Comparison of ENCODE assay signal across 21 cellular contexts in genomic region chr6:157158897-157159296, GRCh38.
DNase-seq lines count a peak whose midpoint lies in the region; ATAC-seq and TF ChIP-seq lines count a peak whose summit lies in the region.
"Had no signal": no experiment of that assay in that cellular context is flagged by ENCODE, and none has a peak within 500 bp of the region (broad histone marks: within the 10 kb centered on the region; RNA-seq: fewer than 3 reads in every experiment).

No MANE protein-coding gene starts in this region.

- no peaks in the 10 kb centered on the region for H4K20me1 ChIP-seq in IMR-90 (ENCODE audit: insufficient read depth, low read length)

- peaks cover 14% of the 10 kb centered on the region for H3K9me1 ChIP-seq in IMR-90 (ENCODE audit: insufficient read depth, low read length)

- no peak; the same call in 1 of the 2 replicates for TF ChIP-seq CTCF in IMR-90 (conservative IDR thresholded peaks at IDR 0.05; ENCODE audit: low read depth, low read length)

- CTCF ChIA-PET in IMR-90 (lab: Yijun Ruan, JAX) = no interaction called here

- H2AFZ ChIP-seq in IMR-90 (replicated peaks; ENCODE audit: low read length, poor library complexity) = no peak overlapping the region

- H3K27ac Mint-ChIP-seq in effector memory CD8-positive, alpha-beta T cell = peak overlapping the region; percentile 62 to 82
- H3K27ac Mint-ChIP-seq: T-helper 2 cell treated with Interferon-gamma antibody and Interleukin-4, amounts not matched to agents 5 μg/mL and 100 μg/mL, for 36 hours had no signal

- H3K4ac ChIP-seq in IMR-90 (ENCODE audit: low read depth, low read length) (no peak overlapping the region), mesendoderm (ENCODE audit: low read depth, low read length) (no peak overlapping the region)

- H2AK5ac ChIP-seq in IMR-90 (ENCODE audit: low read depth, low read length) = no peak overlapping the region
- no peak overlapping the region for H2AK5ac ChIP-seq in mesendoderm (ENCODE audit: low read length)

- H3K14ac ChIP-seq in IMR-90 (replicated peaks; ENCODE audit: low read depth, low read length) = no peak overlapping the region

- no peak overlapping the region for H4K91ac ChIP-seq in IMR-90 (ENCODE audit: insufficient read depth, low read depth, low read length)

- H3K79me1 ChIP-seq in IMR-90 (ENCODE audit: low read depth in 1 of 2, low read length in 2 of 2) = peaks cover 4 to 11% of the 10 kb centered on the region in 2 experiments; a peak in 2 of 4 replicates
- H3K79me1 ChIP-seq in mesendoderm (ENCODE audit: low read length) = peaks cover 2% of the 10 kb centered on the region

- H3K4me2 ChIP-seq in IMR-90 (ENCODE audit: low read depth, low read length) (no peak overlapping the region), mesendoderm (ENCODE audit: low read length) (no peak overlapping the region)

- no peak overlapping the region for H2AK9ac ChIP-seq in IMR-90 (replicated peaks; ENCODE audit: low read depth, low read length, poor library complexity)

- H3K4me3 ChIP-seq in IMR-90 (ENCODE audit: insufficient read depth, low read depth, low read length) (no peak overlapping the region), mesendoderm (ENCODE audit: low read length) (no peak overlapping the region)
- H3K4me3 ChIP-seq: upper lobe of left lung had no signal

- H4K5ac ChIP-seq in IMR-90 (ENCODE audit: low read depth, low read length) (no peak overlapping the region), mesendoderm (ENCODE audit: low read length) (no peak overlapping the region)

- POLR2A ChIA-PET in IMR-90 (lab: Charles Lee; ENCODE audit: unreplicated experiment) = no interaction called here

- H3K27ac ChIP-seq in IMR-90 (ENCODE audit: insufficient read depth, low read length) (no peak overlapping the region), mesendoderm (ENCODE audit: low read depth, low read length) (peak overlapping the region; percentile 52)
- H3K27ac ChIP-seq: upper lobe of left lung had no signal

- TF ChIP-seq RAD21 in IMR-90 (IDR thresholded peaks at IDR 0.05; ENCODE audit: low read length) = no peak; the same call in 1 of the 2 replicates

- no peaks in the 10 kb centered on the region for H3K9me3 Mint-ChIP-seq in effector memory CD8-positive, alpha-beta T cell
- H3K9me3 Mint-ChIP-seq: CD14-positive monocyte; natural killer cell; stimulated activated naive CD8-positive, alpha-beta T cell treated with anti-CD3 and anti-CD28 coated beads, Interleukin-15, amount 100 ng/mL, for 72 hours; T-helper 2 cell treated with Interferon-gamma antibody and Interleukin-4, amounts not matched to agents 5 μg/mL and 100 μg/mL, for 36 hours had no signal

- H3K27me3 Mint-ChIP-seq in effector memory CD8-positive, alpha-beta T cell = no peaks in the 10 kb centered on the region
- H3K27me3 Mint-ChIP-seq: stimulated activated naive CD8-positive, alpha-beta T cell treated with anti-CD3 and anti-CD28 coated beads, Interleukin-15, amount 100 ng/mL, for 72 hours had no signal

- no peak overlapping the region for H4K8ac ChIP-seq in IMR-90 (ENCODE audit: low read depth in 2 of 2, low read length in 2 of 2)
- no peak overlapping the region for H4K8ac ChIP-seq in mesendoderm (ENCODE audit: low read depth, low read length)

- no peaks in the 10 kb centered on the region for H3K4me1 ChIP-seq in IMR-90 (ENCODE audit: control insufficient read depth, insufficient read depth, low read length)
- peaks cover 16% of the 10 kb centered on the region for H3K4me1 ChIP-seq in mesendoderm (ENCODE audit: control insufficient read depth, low read depth, low read length)

- no peak for TF ChIP-seq POLR2A in IMR-90 (IDR thresholded peaks at IDR 0.05; ENCODE audit: low read depth, low read length)

- no peak overlapping the region for H3K4me3 Mint-ChIP-seq in effector memory CD8-positive, alpha-beta T cell
- H3K4me3 Mint-ChIP-seq: CD14-positive monocyte; natural killer cell; stimulated activated naive CD8-positive, alpha-beta T cell treated with anti-CD3 and anti-CD28 coated beads, Interleukin-15, amount 100 ng/mL, for 72 hours; T-helper 2 cell treated with Interferon-gamma antibody and Interleukin-4, amounts not matched to agents 5 μg/mL and 100 μg/mL, for 36 hours had no signal

- ATAC-seq in IMR-90 (ENCODE audit: low read depth) = no peak
- no peak for ATAC-seq in effector memory CD8-positive, alpha-beta T cell (replicated peaks)
- ATAC-seq: stimulated activated naive CD8-positive, alpha-beta T cell treated with anti-CD3 and anti-CD28 coated beads, Interleukin-15, amount 100 ng/mL, for 72 hours had no signal

- no peaks in the 10 kb centered on the region for H3K9me3 ChIP-seq in IMR-90 (ENCODE audit: control insufficient read depth, insufficient read depth, low read length)
- H3K9me3 ChIP-seq: upper lobe of left lung had no signal

- intact Hi-C loops in IMR-90 (cut with micrococcal nuclease) = no loop called here

- in situ Hi-C loops in IMR-90 (cut with MboI; ENCODE audit: low sequenced_read_pairs) = no loop called here

- H3K9ac ChIP-seq in IMR-90 (ENCODE audit: low read depth, low read length) (no peak overlapping the region), mesendoderm (ENCODE audit: low read length) (no peak overlapping the region)

- no peak overlapping the region for H3K56ac ChIP-seq in IMR-90 (ENCODE audit: extremely low read depth, insufficient read depth, low read length)
- no peak overlapping the region for H3K56ac ChIP-seq in mesendoderm (ENCODE audit: low read length)

- H3K36me3 Mint-ChIP-seq in effector memory CD8-positive, alpha-beta T cell (ENCODE audit: insufficient read depth) = peaks cover 14% of the 10 kb centered on the region
- H3K36me3 Mint-ChIP-seq: natural killer cell had no signal

- no peak overlapping the region for H2BK5ac ChIP-seq in IMR-90 (ENCODE audit: low read depth, low read length, poor library complexity, severe bottlenecking)
- H2BK5ac ChIP-seq in mesendoderm (ENCODE audit: low read length) = no peak overlapping the region

- H3K36me3 ChIP-seq in IMR-90 (ENCODE audit: control insufficient read depth, insufficient read depth, low read length) = peaks cover 21% of the 10 kb centered on the region
- H3K36me3 ChIP-seq in mesendoderm (ENCODE audit: control insufficient read depth, insufficient read depth, low read length) = no peaks in the 10 kb centered on the region

- no peaks in the 10 kb centered on the region for H3K79me2 ChIP-seq in mesendoderm (ENCODE audit: control insufficient read depth, insufficient read depth, low read length)

- H2BK20ac ChIP-seq in IMR-90 (ENCODE audit: low read depth, low read length) = no peak overlapping the region

- no TSS peak for BruUV-seq in IMR-90 (replicated peaks; lab: Mats Ljungman, UMichigan)

- DNase-seq in ELR (ENCODE audit: low read depth) (peak; percentile 24), IMR-90 (no peak), mesendoderm (peak; percentile 86), GM19238 (ENCODE audit: insufficient read length, low spot score) (no peak), HuH-7 (ENCODE audit: low spot score) (no peak), AG08396 (ENCODE audit: low spot score) (no peak), Ammon's horn (ENCODE audit: low spot score) (no peak)
- DNase-seq in effector memory CD8-positive, alpha-beta T cell = no peak
- DNase-seq: activated CD4-positive, alpha-beta T cell treated with anti-CD3 and anti-CD28 coated beads for 4 hours; anterior cingulate cortex; DND-41; mammary epithelial cell; natural killer cell; NCI-H187; NCI-H446; Right ventricle myocardium superior; stimulated activated CD4-positive, alpha-beta T cell treated with anti-CD3 and anti-CD28 coated beads, Interleukin-15, amount 100 ng/mL, for 24 hours; stimulated activated naive CD8-positive, alpha-beta T cell treated with anti-CD3 and anti-CD28 coated beads, Interleukin-15, amount 100 ng/mL, for 72 hours; upper lobe of left lung had no signal

- 58% methylated on average over 1 of the region's 3 CpGs; no CpG with 5 or more reads in 1 of the 2 experiments for WGBS in IMR-90 (ENCODE audit: extremely low coverage in 2 of 2, insufficient read length in 1 of 2), 2 experiments
- WGBS in mesendoderm (ENCODE audit: extremely low coverage, insufficient coverage, low lambda C conversion rate) = no CpG with 5 or more reads among the region's 3 CpGs

- no peak overlapping the region for H2BK120ac ChIP-seq in IMR-90 (ENCODE audit: low read depth, low read length)
- H2BK120ac ChIP-seq in mesendoderm (ENCODE audit: low read depth, low read length) = no peak overlapping the region

- H3K4me1 Mint-ChIP-seq in effector memory CD8-positive, alpha-beta T cell (ENCODE audit: low read depth in 2 of 2) = peaks cover 7% of the 10 kb centered on the region in 2 donors
- H3K4me1 Mint-ChIP-seq: CD14-positive monocyte; stimulated activated naive CD8-positive, alpha-beta T cell treated with anti-CD3 and anti-CD28 coated beads, Interleukin-15, amount 100 ng/mL, for 72 hours had no signal

- H3K18ac ChIP-seq in IMR-90 (ENCODE audit: low read depth, low read length) = no peak overlapping the region
- no peak overlapping the region for H3K18ac ChIP-seq in mesendoderm (ENCODE audit: low read length)

- no peak overlapping the region for H2BK15ac ChIP-seq in IMR-90 (ENCODE audit: low read depth, low read length)
- no peak overlapping the region for H2BK15ac ChIP-seq in mesendoderm (replicated peaks; ENCODE audit: low read depth)

- H3K23ac ChIP-seq in IMR-90 (ENCODE audit: low read depth, low read length) = no peak overlapping the region
- H3K23ac ChIP-seq in mesendoderm (ENCODE audit: low read length) = no peak overlapping the region

- H3K27me3 ChIP-seq in IMR-90 (ENCODE audit: control insufficient read depth, insufficient read depth, low read length) (no peaks in the 10 kb centered on the region), mesendoderm (ENCODE audit: insufficient read depth, low read length, poor library complexity) (no peaks in the 10 kb centered on the region)
- H3K27me3 ChIP-seq: upper lobe of left lung had no signal

- dilution Hi-C loops in IMR-90 (cut with HindIII; ENCODE audit: low sequenced_read_pairs, unreplicated experiment) = no loop called here

TF ChIP-seq in IMR-90, 13 proteins besides CTCF, POLR2A, EP300 and RAD21:
- TF ChIP-seq MAFK (IDR thresholded peaks at IDR 0.05; ENCODE audit: low read depth, low read length) = no peak
- 0 out of 2 replicates have a peak, but pooled peaks have one; percentile 24 for TF ChIP-seq SMC3 (IDR thresholded peaks at IDR 0.05; ENCODE audit: low read depth, low read length)

Comparison
In these comparisons a context has a peak if more than half of its experiments do, and no peak if none do; other contexts are left out.
1. DNase-seq: peak in ELR (single experiment) and mesendoderm (single experiment); none in IMR-90 (single experiment), effector memory CD8-positive, alpha-beta T cell (0 of 3), GM19238 (single experiment), HuH-7 (single experiment), AG08396 (single experiment) and Ammon's horn (single experiment).